In genomic region chr11:82533628-82534353, GRCh38 we compare ENCODE assay signal across 26 cellular contexts.
DNase-seq lines count a peak whose midpoint lies in the region; ATAC-seq, FAIRE-seq and TF ChIP-seq lines count a peak whose summit lies in the region.
"Had no signal": no experiment of that assay in that cellular context is flagged by ENCODE, and none has a peak within 500 bp of the region (broad histone marks: within the 10 kb centered on the region; RNA-seq: fewer than 3 reads in every experiment).

No MANE protein-coding gene starts in this region.

- FAIRE-seq in D721Med (lab: Jason Lieb, UNC) = no peak
- FAIRE-seq: kidney had no signal

- no peaks in the 10 kb centered on the region for H3K27me3 ChIP-seq in GM23248 (replicated peaks; ENCODE audit: insufficient read depth)
- H3K27me3 ChIP-seq: esophagus squamous epithelium, suprapubic skin, vagina had no signal

- in situ Hi-C loops in GM23248 (cut with MboI) = no loop called here

- DNase-seq in D721Med (ENCODE audit: insufficient read length, low spot score) = no peak
- DNase-seq in LNCaP clone FGC (ENCODE audit: low read depth) = no peak
- peak; percentile 98 for DNase-seq in NCI-H524 treated with DMSO at 0.1 percent for 48 hours (lab: John Stamatoyannopoulos, UW)
- no peak for DNase-seq in cerebellar cortex (ENCODE audit: low spot score)
- no peak for DNase-seq in progenitor cell of endocrine pancreas (ENCODE audit: low spot score, unreplicated experiment)
- DNase-seq in NCI-H1436 treated with DMSO at 0.1 percent for 48 hours (lab: John Stamatoyannopoulos, UW) = no peak
- no peak for DNase-seq in GM23248
- DNase-seq: activated CD4-positive, alpha-beta T cell treated with anti-CD3 and anti-CD28 coated beads, Interleukin-2, amount 10 ng/mL, durations not matched to agents 7 days and 5 days; activated CD8-positive, alpha-beta memory T cell treated with anti-CD3 and anti-CD28 coated beads, Interleukin-2, amount 50 U/mL, for 4 hours; activated naive CD8-positive, alpha-beta T cell treated with anti-CD3 and anti-CD28 coated beads, Interleukin-2, amount 10 ng/mL, durations not matched to agents 7 days and 5 days; CD4-positive, CD25-positive, alpha-beta regulatory T cell; effector CD8-positive, alpha-beta T cell; esophagus squamous epithelium; GF-D8; kidney; NCI-H2029; NCI-H526; PC-9; SIG-M5 had no signal

- H3K4me3 ChIP-seq in LNCaP clone FGC (ENCODE audit: low read depth, low read length) (no peak overlapping the region), GM23248 (no peak overlapping the region)
- H3K4me3 ChIP-seq: esophagus squamous epithelium, PC-9, smooth muscle cell, suprapubic skin, vagina had no signal

- no peaks in the 10 kb centered on the region for H4K20me1 ChIP-seq in GM23248 (ENCODE audit: insufficient read depth)

- no peaks in the 10 kb centered on the region for H3K4me1 ChIP-seq in GM23248 (ENCODE audit: insufficient read depth)
- H3K4me1 ChIP-seq: suprapubic skin, vagina had no signal

- H3K4me3 Mint-ChIP-seq in progenitor cell of endocrine pancreas (ENCODE audit: low read depth) = no peak overlapping the region
- H3K4me3 Mint-ChIP-seq: activated CD4-positive, alpha-beta T cell treated with anti-CD3 and anti-CD28 coated beads, Interleukin-2, amount 10 ng/mL, durations not matched to agents 7 days and 5 days; activated naive CD8-positive, alpha-beta T cell treated with anti-CD3 and anti-CD28 coated beads, Interleukin-2, amount 10 ng/mL, durations not matched to agents 7 days and 5 days; CD4-positive, CD25-positive, alpha-beta regulatory T cell; memory B cell; stimulated activated memory B cell treated with anti-CD40 and anti-IgM and Interleukin-4, amounts not matched to agents 10 μg/mL and 1 μg/mL and 100 μg/mL, for 72 hours had no signal

- no peak overlapping the region for H2AFZ ChIP-seq in GM23248
- H2AFZ ChIP-seq: PC-9 had no signal

- H3K27ac ChIP-seq in GM23248 = no peak overlapping the region
- H3K27ac ChIP-seq: esophagus squamous epithelium, PC-9, suprapubic skin, vagina had no signal

- H3K36me3 ChIP-seq in GM23248 (ENCODE audit: low read depth) = no peaks in the 10 kb centered on the region
- H3K36me3 ChIP-seq: esophagus squamous epithelium, suprapubic skin, vagina had no signal

- no peaks in the 10 kb centered on the region for H3K9me2 ChIP-seq in GM23248 (ENCODE audit: insufficient read depth)

- no peaks in the 10 kb centered on the region for H3K27me3 Mint-ChIP-seq in progenitor cell of endocrine pancreas
- H3K27me3 Mint-ChIP-seq: activated CD4-positive, alpha-beta T cell treated with anti-CD3 and anti-CD28 coated beads, Interleukin-2, amount 10 ng/mL, durations not matched to agents 7 days and 5 days; activated naive CD8-positive, alpha-beta T cell treated with anti-CD3 and anti-CD28 coated beads, Interleukin-2, amount 10 ng/mL, durations not matched to agents 7 days and 5 days; CD4-positive, CD25-positive, alpha-beta regulatory T cell; memory B cell had no signal

- no peak overlapping the region for H3K9ac ChIP-seq in GM23248

- H3K4me1 Mint-ChIP-seq in progenitor cell of endocrine pancreas (ENCODE audit: low read depth) = peaks cover 5% of the 10 kb centered on the region
- H3K4me1 Mint-ChIP-seq: activated CD4-positive, alpha-beta T cell treated with anti-CD3 and anti-CD28 coated beads, Interleukin-2, amount 10 ng/mL, durations not matched to agents 7 days and 5 days; activated naive CD8-positive, alpha-beta T cell treated with anti-CD3 and anti-CD28 coated beads, Interleukin-2, amount 10 ng/mL, durations not matched to agents 7 days and 5 days; CD4-positive, CD25-positive, alpha-beta regulatory T cell; memory B cell; stimulated activated memory B cell treated with anti-CD40 and anti-IgM and Interleukin-4, amounts not matched to agents 10 μg/mL and 1 μg/mL and 100 μg/mL, for 72 hours had no signal

- no peaks in the 10 kb centered on the region for H3K79me2 ChIP-seq in GM23248 (ENCODE audit: insufficient read depth)

- H3K36me3 Mint-ChIP-seq in progenitor cell of endocrine pancreas (ENCODE audit: insufficient read depth) = no peaks in the 10 kb centered on the region
- H3K36me3 Mint-ChIP-seq: activated naive CD8-positive, alpha-beta T cell treated with anti-CD3 and anti-CD28 coated beads, Interleukin-2, amount 10 ng/mL, durations not matched to agents 7 days and 5 days; CD4-positive, CD25-positive, alpha-beta regulatory T cell; memory B cell; stimulated activated memory B cell treated with anti-CD40 and anti-IgM and Interleukin-4, amounts not matched to agents 10 μg/mL and 1 μg/mL and 100 μg/mL, for 72 hours had no signal

- H3K27ac Mint-ChIP-seq in progenitor cell of endocrine pancreas = no peak overlapping the region
- H3K27ac Mint-ChIP-seq: activated CD4-positive, alpha-beta T cell treated with anti-CD3 and anti-CD28 coated beads, Interleukin-2, amount 10 ng/mL, durations not matched to agents 7 days and 5 days; activated naive CD8-positive, alpha-beta T cell treated with anti-CD3 and anti-CD28 coated beads, Interleukin-2, amount 10 ng/mL, durations not matched to agents 7 days and 5 days; activated T-helper 2 cell treated with anti-CD3 and anti-CD28 coated beads, Interferon-gamma antibody, Interleukin-2, Interleukin-4, amounts not matched to agents 10 μg/mL and 5 μg/mL and 100 μg/mL, durations not matched to agents 14 hours and 24 hours and 36 hours; CD4-positive, CD25-positive, alpha-beta regulatory T cell; memory B cell; stimulated activated memory B cell treated with anti-CD40 and anti-IgM and Interleukin-4, amounts not matched to agents 10 μg/mL and 1 μg/mL and 100 μg/mL, for 72 hours had no signal

- no peak overlapping the region for H3K4me2 ChIP-seq in GM23248 (ENCODE audit: unreplicated experiment)
- H3K4me2 ChIP-seq: PC-9, smooth muscle cell had no signal

- peaks cover 4% of the 10 kb centered on the region for H3K9me3 Mint-ChIP-seq in progenitor cell of endocrine pancreas (ENCODE audit: low read depth)
- H3K9me3 Mint-ChIP-seq: activated CD4-positive, alpha-beta T cell treated with anti-CD3 and anti-CD28 coated beads, Interleukin-2, amount 10 ng/mL, durations not matched to agents 7 days and 5 days; activated T-helper 2 cell treated with anti-CD3 and anti-CD28 coated beads, Interferon-gamma antibody, Interleukin-2, Interleukin-4, amounts not matched to agents 10 μg/mL and 5 μg/mL and 100 μg/mL, durations not matched to agents 14 hours and 24 hours and 36 hours had no signal

- peak; percentile 37 for TF ChIP-seq CTCF in D721Med (IDR thresholded peaks at IDR 0.05; ENCODE audit: insufficient read depth, missing control alignments)
- TF ChIP-seq CTCF in LNCaP clone FGC (IDR thresholded peaks at IDR 0.05; ENCODE audit: control insufficient read depth, extremely low read depth, insufficient read depth) = 0 out of 2 replicates have a peak, but pooled peaks have one; percentile 11
- TF ChIP-seq CTCF in progenitor cell of endocrine pancreas (IDR thresholded peaks at IDR 0.05; ENCODE audit: unreplicated experiment) = no peak

- H3K9me3 ChIP-seq in GM23248 (ENCODE audit: low read depth) = no peaks in the 10 kb centered on the region
- H3K9me3 ChIP-seq: esophagus squamous epithelium, suprapubic skin, vagina had no signal

- peak; percentile 28 for ATAC-seq in esophagus mucosa
- ATAC-seq: stimulated activated memory B cell treated with anti-CD40 and anti-IgM and Interleukin-4, amounts not matched to agents 10 μg/mL and 1 μg/mL and 100 μg/mL, for 72 hours had no signal

- 32 to 33% methylated on average over 7 of the region's 7 CpGs for WGBS in GM23248 (ENCODE audit: low coverage in 1 of 2, low lambda C conversion rate in 2 of 2, missing lambda C conversion rate in 2 of 2), 2 experiments

- no peaks in the 10 kb centered on the region for H3F3A ChIP-seq in GM23248 (ENCODE audit: insufficient read depth)
